Comparison of ENCODE assay signal across 8 cellular contexts in genomic region chr16:78235168-78235800, GRCh38.
DNase-seq lines count a peak whose midpoint lies in the region; ATAC-seq and TF ChIP-seq lines count a peak whose summit lies in the region.

No MANE protein-coding gene starts in this region.

- intact Hi-C loops in heart right ventricle (cut with DNase I), result loop anchor here in 8 of 10 donors (1.0 to 10.0 kb wide), 8 partner anchors 108 to 1850 kb away; partner anchors contain the start of gene MAF (in 2 of the 8)

- H3K36me3 Mint-ChIP-seq in activated naive CD4-positive, alpha-beta T cell treated with anti-CD3 and anti-CD28 coated beads, Interleukin-2, amount 50 U/mL, for 72 hours, result no peaks in the 10 kb centered on the region

- H3K4me1 ChIP-seq in DOHH2 (ENCODE audit: control insufficient read depth, low read length), result peaks cover 2% of the 10 kb centered on the region; the same call in 1 of the 2 replicates
- no peaks in the 10 kb centered on the region for H3K4me1 ChIP-seq in SK-N-SH (ENCODE audit: control insufficient read depth in 1 of 2, insufficient read depth in 2 of 2, low read depth in 1 of 2, low read length in 1 of 2)
- H3K4me1 ChIP-seq in heart right ventricle, result peaks cover 0 to 20% (median 6%) of the 10 kb centered on the region in 9 donors

- H3K27ac Mint-ChIP-seq in activated naive CD4-positive, alpha-beta T cell treated with anti-CD3 and anti-CD28 coated beads, Interleukin-2, amount 50 U/mL, for 72 hours, result no peak overlapping the region

- H3K4me2 ChIP-seq in DOHH2 (ENCODE audit: low read length) (no peak overlapping the region), SK-N-SH (no peak overlapping the region)

- H4K20me1 ChIP-seq in DOHH2 (ENCODE audit: control insufficient read depth, insufficient read depth, low read depth, low read length) (no peaks in the 10 kb centered on the region), SK-N-SH (ENCODE audit: insufficient read depth) (no peaks in the 10 kb centered on the region)

- POLR2A ChIA-PET in SK-N-SH (lab: Yijun Ruan, JAX), result no interaction called here

- H3K9me3 ChIP-seq in DOHH2 (ENCODE audit: control insufficient read depth, insufficient read depth, low read length) (no peaks in the 10 kb centered on the region), SK-N-SH (no peaks in the 10 kb centered on the region), heart right ventricle (no peaks in the 10 kb centered on the region)

- no peak overlapping the region for H2AFZ ChIP-seq in SK-N-SH (ENCODE audit: low read depth)

- H3K27ac ChIP-seq in DOHH2 (ENCODE audit: low read depth, low read length) (no peak overlapping the region), SK-N-SH (ENCODE audit: low read depth in 2 of 2, low read length in 1 of 2) (no peak overlapping the region), heart right ventricle (no peak overlapping the region)

- H3K27me3 ChIP-seq in DOHH2 (ENCODE audit: control insufficient read depth, low read length), result no peaks in the 10 kb centered on the region
- H3K27me3 ChIP-seq in SK-N-SH (ENCODE audit: insufficient read depth), result no peaks in the 10 kb centered on the region
- H3K27me3 ChIP-seq in heart right ventricle, result no peaks in the 10 kb centered on the region

- TF ChIP-seq RAD21 in SK-N-SH (IDR thresholded peaks at IDR 0.05; ENCODE audit: low read length), result peak; percentile 74

- DNase-seq in HuH-7.5 (ENCODE audit: low spot score) (peak; percentile 58), SK-N-SH (peak; percentile 71), heart right ventricle (peak; percentile 64 to 71), retinal pigment epithelial cell (ENCODE audit: low read depth) (no peak), NCI-H1048 (lab: John Stamatoyannopoulos, UW) (no peak)
- DNase-seq in activated naive CD4-positive, alpha-beta T cell treated with anti-CD3 and anti-CD28 coated beads, Interleukin-2, amount 50 U/mL, for 72 hours (ENCODE audit: low spot score in 2 of 2), result peak; percentile 60 to 76

- no peaks in the 10 kb centered on the region for H3F3A ChIP-seq in DOHH2 (ENCODE audit: control insufficient read depth, insufficient read depth)
- no peaks in the 10 kb centered on the region for H3F3A ChIP-seq in SK-N-SH (replicated peaks; ENCODE audit: insufficient read depth)

- TF ChIP-seq EP300 in SK-N-SH (IDR thresholded peaks at IDR 0.05; ENCODE audit: borderline replicate concordance in 1 of 2, low read depth in 1 of 2, low read length in 1 of 2), result no peak

- H3K79me2 ChIP-seq in DOHH2 (ENCODE audit: control insufficient read depth, low read length) (no peaks in the 10 kb centered on the region), SK-N-SH (ENCODE audit: insufficient read depth) (no peaks in the 10 kb centered on the region; the same call in 1 of the 2 replicates)

- WGBS in SK-N-SH (ENCODE audit: low lambda C conversion rate), result 39% methylated on average over 8 of the region's 9 CpGs
- 49 to 52% methylated on average over 9 of the region's 9 CpGs for WGBS in heart right ventricle, 2 donors

- ATAC-seq in GM21423 (IDR thresholded peaks at IDR 0.05; ENCODE audit: unreplicated experiment), result peak; percentile 98
- ATAC-seq in activated naive CD4-positive, alpha-beta T cell treated with anti-CD3 and anti-CD28 coated beads, Interleukin-2, amount 50 U/mL, for 72 hours, result peak; percentile 69 to 77
- peak in 7 of 8 donors; percentile 53 to 79 (median 68) for ATAC-seq in heart right ventricle

- H3K4me3 ChIP-seq in DOHH2 (ENCODE audit: low read length) (no peak overlapping the region), SK-N-SH (ENCODE audit: low read depth in 2 of 2, low read length in 1 of 2) (no peak overlapping the region; a peak in 1 of 4 replicates), heart right ventricle (no peak overlapping the region), retinal pigment epithelial cell (ENCODE audit: low read length) (no peak overlapping the region)

- H3K9me2 ChIP-seq in DOHH2 (replicated peaks; ENCODE audit: control insufficient read depth, low read length) (no peaks in the 10 kb centered on the region), SK-N-SH (no peaks in the 10 kb centered on the region)

- TF ChIP-seq CTCF in DOHH2 (IDR thresholded peaks at IDR 0.05; ENCODE audit: low read depth, low read length, poor library complexity, severe bottlenecking) (peak; percentile 91), SK-N-SH (IDR thresholded peaks at IDR 0.05) (peak; percentile 92), heart right ventricle (IDR thresholded peaks at IDR 0.05) (peak; percentile 79 to 93 (median 89)), retinal pigment epithelial cell (conservative IDR thresholded peaks at IDR 0.05; ENCODE audit: low read depth, low read length) (peak; percentile 100)

- H3K36me3 ChIP-seq in DOHH2 (ENCODE audit: control insufficient read depth, low read length) (no peaks in the 10 kb centered on the region), SK-N-SH (replicated peaks in 1 of 2; ENCODE audit: control insufficient read depth in 1 of 2, insufficient read depth in 2 of 2, low read length in 1 of 2) (no peaks in the 10 kb centered on the region), heart right ventricle (no peaks in the 10 kb centered on the region)

- no peaks in the 10 kb centered on the region for H3K9me3 Mint-ChIP-seq in activated naive CD4-positive, alpha-beta T cell treated with anti-CD3 and anti-CD28 coated beads, Interleukin-2, amount 50 U/mL, for 72 hours

- H3K9ac ChIP-seq in SK-N-SH, result no peak overlapping the region

- CTCF ChIA-PET in SK-N-SH (lab: Yijun Ruan, JAX), result interaction anchor here (0.6 to 2.0 kb wide), 16 partner anchors 9 to 203 kb away, joined by 3 to 7 read pairs (median 3); no protein-coding TSS in a partner anchor

TF ChIP-seq in SK-N-SH, 30 proteins besides CTCF, POLR2A, EP300 and RAD21:
- TF ChIP-seq FOXJ3 (CRISPR knock-in tag; IDR thresholded peaks at IDR 0.05) (no peak), SMC3 (IDR thresholded peaks at IDR 0.05; ENCODE audit: low read depth, low read length) (peak; percentile 86)
TF ChIP-seq in SK-N-SH: peak in this region for 1.

Comparison
In these comparisons a context has a peak if more than half of its experiments do, and no peak if none do; other contexts are left out.
1. DNase-seq: peak in HuH-7.5 (single experiment), SK-N-SH (single experiment), activated naive CD4-positive, alpha-beta T cell treated with anti-CD3 and anti-CD28 coated beads, Interleukin-2, amount 50 U/mL, for 72 hours (2 of 2) and heart right ventricle (2 of 2); none in retinal pigment epithelial cell (single experiment) and NCI-H1048 (single experiment).
2. Peak in every context shown above with its lines, with median percentiles within 50 percentile points of each other: CTCF ChIP-seq and ATAC-seq.